Comparison of ENCODE assay signal across 8 cellular contexts in the genomic region with DNA sequence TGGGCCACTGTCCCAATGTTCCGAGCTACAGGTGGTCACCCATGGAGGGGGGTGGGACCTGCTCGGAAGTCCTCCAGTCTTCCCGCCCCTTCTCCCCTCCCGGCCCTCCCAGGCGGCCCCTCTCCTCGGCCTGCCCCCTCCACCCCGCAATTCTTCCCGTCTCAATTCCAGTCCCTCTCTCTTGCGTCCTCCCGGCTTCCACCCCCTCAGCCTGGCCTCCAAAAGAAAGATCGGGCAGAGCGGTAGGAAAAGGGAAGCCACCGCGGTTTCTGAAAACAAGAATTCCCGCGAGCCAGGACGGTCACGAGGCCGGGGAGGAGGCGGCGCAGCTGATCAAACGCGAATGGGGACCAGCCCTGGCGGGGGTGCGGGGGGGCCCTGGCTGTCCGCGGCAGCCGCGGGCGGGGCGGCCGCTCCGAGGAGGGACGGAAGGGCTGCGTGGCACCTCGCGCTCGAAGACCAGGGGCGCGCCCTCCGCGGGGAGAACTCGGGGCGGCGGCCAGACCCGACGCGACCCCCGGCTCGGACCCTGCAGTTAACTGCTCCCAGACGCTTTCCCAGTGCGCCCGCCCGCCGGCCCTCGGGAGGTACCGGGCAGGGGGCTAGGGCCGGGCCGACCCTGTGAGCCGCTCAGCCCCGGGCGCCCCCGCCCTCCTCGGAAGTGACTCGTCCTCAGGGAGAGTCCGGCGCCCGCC. TPM values are rescaled to one million over a fixed set of nuclear protein-coding genes. Genes with fewer than 3 reads are reported as not detected.
DNase-seq lines count a peak whose midpoint lies in the region; ATAC-seq and TF ChIP-seq lines count a peak whose summit lies in the region.

No MANE protein-coding gene starts in this region.

- peaks cover 56% of the 10 kb centered on the region for H3K27me3 ChIP-seq in BLaER1
- peaks cover 71% of the 10 kb centered on the region for H3K27me3 ChIP-seq in GM23338 (ENCODE audit: insufficient read depth)
- H3K27me3 ChIP-seq in suprapubic skin: no peaks in the 10 kb centered on the region

- H3K36me3 ChIP-seq in BLaER1: no peaks in the 10 kb centered on the region
- no peaks in the 10 kb centered on the region for H3K36me3 ChIP-seq in GM23338 (ENCODE audit: insufficient read depth)
- H3K36me3 ChIP-seq in suprapubic skin: no peaks in the 10 kb centered on the region

- TF ChIP-seq POLR2A in suprapubic skin (IDR thresholded peaks at IDR 0.05): peak in 1 of 2 donors; percentile 84

- TF ChIP-seq EP300 in suprapubic skin (IDR thresholded peaks at IDR 0.05): no peak

- H3K4me1 Mint-ChIP-seq in GM23338: peaks cover 30% of the 10 kb centered on the region
- H3K4me1 Mint-ChIP-seq in memory B cell: peaks cover 42% of the 10 kb centered on the region
- peaks cover 2% of the 10 kb centered on the region for H3K4me1 Mint-ChIP-seq in activated T-helper 2 cell treated with anti-CD3 and anti-CD28 coated beads, Interferon-gamma antibody, Interleukin-2, Interleukin-4, amounts not matched to agents 10 μg/mL and 5 μg/mL and 100 μg/mL, durations not matched to agents 14 hours and 24 hours and 36 hours (ENCODE audit: low read depth)

- peaks cover 7% of the 10 kb centered on the region for H3F3A ChIP-seq in GM23338 (replicated peaks; ENCODE audit: low read depth)

- peaks cover 38% of the 10 kb centered on the region for H4K20me1 ChIP-seq in BLaER1
- H4K20me1 ChIP-seq in GM23338 (replicated peaks; ENCODE audit: insufficient read depth): no peaks in the 10 kb centered on the region

- peak; percentile 69 for DNase-seq in GM23338 (ENCODE audit: low spot score)
- peak; percentile 26 to 63 for DNase-seq in SW 1271 (lab: John Stamatoyannopoulos, UW)
- DNase-seq in epidermal melanocyte (ENCODE audit: insufficient read length, low spot score): peak; percentile 69
- no peak for DNase-seq in memory B cell (ENCODE audit: low spot score in 2 of 2)
- DNase-seq in suprapubic skin (ENCODE audit: low spot score in 2 of 2): peak; percentile 95 to 96
- DNase-seq in activated T-helper 2 cell treated with anti-CD3 and anti-CD28 coated beads, Interferon-gamma antibody, Interleukin-2, Interleukin-4, amounts not matched to agents 10 μg/mL and 5 μg/mL and 100 μg/mL, durations not matched to agents 14 hours and 24 hours and 36 hours (ENCODE audit: low spot score): no peak

- peak overlapping the region; percentile 73 for H3K9ac ChIP-seq in BLaER1

- ATAC-seq in GM23338: peak; percentile 41
- ATAC-seq in memory B cell (ENCODE audit: low read depth): peak; percentile 8
- ATAC-seq in GM21526 (IDR thresholded peaks at IDR 0.05; ENCODE audit: low FRiP score, unreplicated experiment): no peak

- H3K4me3 ChIP-seq in BLaER1 (peak overlapping the region; percentile 80), GM23338 (peak overlapping the region; percentile 75), suprapubic skin (peak overlapping the region; percentile 97)

- peaks cover 34% of the 10 kb centered on the region for H3K4me1 ChIP-seq in BLaER1
- H3K4me1 ChIP-seq in GM23338 (ENCODE audit: insufficient read depth): peaks cover 12% of the 10 kb centered on the region
- H3K4me1 ChIP-seq in suprapubic skin: peaks cover 61% of the 10 kb centered on the region

- no peaks in the 10 kb centered on the region for H3K9me2 ChIP-seq in GM23338 (ENCODE audit: insufficient read depth)

- no peaks in the 10 kb centered on the region for H3K9me3 Mint-ChIP-seq in GM23338
- H3K9me3 Mint-ChIP-seq in memory B cell: no peaks in the 10 kb centered on the region
- no peaks in the 10 kb centered on the region for H3K9me3 Mint-ChIP-seq in activated T-helper 2 cell treated with anti-CD3 and anti-CD28 coated beads, Interferon-gamma antibody, Interleukin-2, Interleukin-4, amounts not matched to agents 10 μg/mL and 5 μg/mL and 100 μg/mL, durations not matched to agents 14 hours and 24 hours and 36 hours

- H2AFZ ChIP-seq in GM23338: peak overlapping the region; percentile 96

- H3K36me3 Mint-ChIP-seq in GM23338 (ENCODE audit: low read depth) (no peaks in the 10 kb centered on the region), memory B cell (no peaks in the 10 kb centered on the region)
- no peaks in the 10 kb centered on the region for H3K36me3 Mint-ChIP-seq in activated T-helper 2 cell treated with anti-CD3 and anti-CD28 coated beads, Interferon-gamma antibody, Interleukin-2, Interleukin-4, amounts not matched to agents 10 μg/mL and 5 μg/mL and 100 μg/mL, durations not matched to agents 14 hours and 24 hours and 36 hours (ENCODE audit: low read depth)

- WGBS in suprapubic skin: 2% methylated on average over 48 of the region's 68 CpGs

- intact Hi-C loops in activated T-helper 2 cell treated with anti-CD3 and anti-CD28 coated beads, Interferon-gamma antibody, Interleukin-2, Interleukin-4, amounts not matched to agents 10 μg/mL and 5 μg/mL and 100 μg/mL, durations not matched to agents 14 hours and 24 hours and 36 hours (cut with micrococcal nuclease): no loop called here

- H3K27me3 Mint-ChIP-seq in GM23338 (ENCODE audit: insufficient read depth, low read depth, poor library complexity) (peaks cover 59% of the 10 kb centered on the region), memory B cell (no peaks in the 10 kb centered on the region)
- peaks cover 61% of the 10 kb centered on the region for H3K27me3 Mint-ChIP-seq in activated T-helper 2 cell treated with anti-CD3 and anti-CD28 coated beads, Interferon-gamma antibody, Interleukin-2, Interleukin-4, amounts not matched to agents 10 μg/mL and 5 μg/mL and 100 μg/mL, durations not matched to agents 14 hours and 24 hours and 36 hours (ENCODE audit: low read depth)

- H3K4me3 Mint-ChIP-seq in GM23338 (peak overlapping the region; percentile 71), memory B cell (peak overlapping the region; percentile 88)
- H3K4me3 Mint-ChIP-seq in activated T-helper 2 cell treated with anti-CD3 and anti-CD28 coated beads, Interferon-gamma antibody, Interleukin-2, Interleukin-4, amounts not matched to agents 10 μg/mL and 5 μg/mL and 100 μg/mL, durations not matched to agents 14 hours and 24 hours and 36 hours (ENCODE audit: low read depth): no peak overlapping the region

- peak overlapping the region; percentile 94 for H3K4me2 ChIP-seq in BLaER1
- H3K4me2 ChIP-seq in GM23338: peak overlapping the region; percentile 93

- H3K27ac Mint-ChIP-seq in GM23338 (no peak overlapping the region), memory B cell (peak overlapping the region; percentile 89)
- H3K27ac Mint-ChIP-seq in activated T-helper 2 cell treated with anti-CD3 and anti-CD28 coated beads, Interferon-gamma antibody, Interleukin-2, Interleukin-4, amounts not matched to agents 10 μg/mL and 5 μg/mL and 100 μg/mL, durations not matched to agents 14 hours and 24 hours and 36 hours: no peak overlapping the region

- H3K9me3 ChIP-seq in BLaER1 (no peaks in the 10 kb centered on the region), suprapubic skin (no peaks in the 10 kb centered on the region)

- TF ChIP-seq CTCF in GM23338 (conservative IDR thresholded peaks at IDR 0.05; ENCODE audit: low read depth in 2 of 2) (no peak), suprapubic skin (IDR thresholded peaks at IDR 0.05) (no peak)

- no peaks in the 10 kb centered on the region for H3K79me2 ChIP-seq in GM23338 (replicated peaks; ENCODE audit: insufficient read depth)

- H3K27ac ChIP-seq in BLaER1 (no peak overlapping the region), GM23338 (ENCODE audit: low read depth) (no peak overlapping the region), suprapubic skin (peak overlapping the region; percentile 97)

TF ChIP-seq in GM23338, 12 proteins besides CTCF, POLR2A, EP300 and RAD21:
- TF ChIP-seq EZH2phosphoT487 (IDR thresholded peaks at IDR 0.05; ENCODE audit: unreplicated experiment) (no peak), EZH2 (IDR thresholded peaks at IDR 0.05; ENCODE audit: low read depth, unreplicated experiment) (peak; percentile 39)

RNA-seq across cellular contexts. Expression of gene PXDC1, which starts 1.0 kb away (rescaled TPM):
- 1.7 and 1.8 TPM in 2 replicates for total RNA-seq in GM23338 (2014; rRNA removed; shearing (Covaris generic))
- 0.78 and 1.2 TPM in 2 replicates for polyA plus RNA-seq in GM23338 (2016; fragmentation: Nextera tagmentation; extraction: Ambion mirVana)
- total RNA-seq in suprapubic skin: 100 to 1,000 TPM in 1 of 4 donors, 10 to 100 TPM in 3; 63.1 to 108 (median 68.5) TPM
- 1.1 and 1.2 TPM in 2 replicates for total RNA-seq in activated T-helper 2 cell treated with anti-CD3 and anti-CD28 coated beads, Interferon-gamma antibody, Interleukin-2, Interleukin-4, amounts not matched to agents 10 μg/mL and 5 μg/mL and 100 μg/mL, durations not matched to agents 14 hours and 24 hours and 36 hours

Comparison
In these comparisons a context has a peak if more than half of its experiments do, and no peak if none do; other contexts are left out.
1. DNase-seq: peak in GM23338 (single experiment), SW 1271 (2 of 2), epidermal melanocyte (single experiment) and suprapubic skin (2 of 2); none in memory B cell (0 of 2) and activated T-helper 2 cell treated with anti-CD3 and anti-CD28 coated beads, Interferon-gamma antibody, Interleukin-2, Interleukin-4, amounts not matched to agents 10 μg/mL and 5 μg/mL and 100 μg/mL, durations not matched to agents 14 hours and 24 hours and 36 hours (single experiment).
2. RNA of gene PXDC1, which starts 1.0 kb away (total RNA-seq): 63.1 to 108 TPM in suprapubic skin; 1.7 to 1.8 TPM in GM23338 and 1.1 to 1.2 TPM in activated T-helper 2 cell treated with anti-CD3 and anti-CD28 coated beads, Interferon-gamma antibody, Interleukin-2, Interleukin-4, amounts not matched to agents 10 μg/mL and 5 μg/mL and 100 μg/mL, durations not matched to agents 14 hours and 24 hours and 36 hours; every median in the first group is over 10 times any median in the second.
3. Peak in every context shown above with its lines, with median percentiles within 50 percentile points of each other: H3K4me3 ChIP-seq.